Comparison of ENCODE assay signal across 9 cellular contexts in genomic region chr1:108591471-108591870, GRCh38. TPM values are rescaled to one million over a fixed set of nuclear protein-coding genes. Genes with fewer than 3 reads are reported as not detected.
DNase-seq lines count a peak whose midpoint lies in the region; FAIRE-seq and TF ChIP-seq lines count a peak whose summit lies in the region.
"Had no signal": no experiment of that assay in that cellular context is flagged by ENCODE, and none has a peak within 500 bp of the region (broad histone marks: within the 10 kb centered on the region; RNA-seq: fewer than 3 reads in every experiment).

No MANE protein-coding gene starts in this region.

- peaks cover 9% of the 10 kb centered on the region for H3K36me3 Mint-ChIP-seq in activated naive CD4-positive, alpha-beta T cell treated with anti-CD3 and anti-CD28 coated beads, Interleukin-2, amount 50 U/mL, for 24 hours
- H3K36me3 Mint-ChIP-seq in nephron (ENCODE audit: low read depth), result no peaks in the 10 kb centered on the region

- H3K4me3 ChIP-seq in endothelial cell of umbilical vein (replicated peaks in 1 of 3; ENCODE audit: insufficient read depth in 1 of 3, low read depth in 1 of 3, low read length in 3 of 3) (peak overlapping the region in 1 of 3 experiments; percentile 31), vagina (no peak overlapping the region), foreskin fibroblast (ENCODE audit: low read depth in 1 of 2, low read length in 2 of 2) (no peak overlapping the region)

- TF ChIP-seq POLR2A in endothelial cell of umbilical vein (IDR thresholded peaks at IDR 0.05; ENCODE audit: low read depth, low read length) (no peak), vagina (IDR thresholded peaks at IDR 0.05) (no peak)

- BruUV-seq in endothelial cell of umbilical vein (replicated peaks; lab: Mats Ljungman, UMichigan), result TSS peak; percentile 83

- H3K27ac Mint-ChIP-seq in activated naive CD4-positive, alpha-beta T cell treated with anti-CD3 and anti-CD28 coated beads, Interleukin-2, amount 50 U/mL, for 24 hours, result peak overlapping the region; percentile 56
- H3K27ac Mint-ChIP-seq in nephron, result peak overlapping the region; percentile 36 to 74 (median 41)

- H2AFZ ChIP-seq in endothelial cell of umbilical vein (ENCODE audit: low read depth, low read length), result no peak overlapping the region

- H3K27me3 ChIP-seq in endothelial cell of umbilical vein (ENCODE audit: control insufficient read depth in 2 of 2, insufficient read depth in 2 of 2, low read length in 2 of 2), result no peaks in the 10 kb centered on the region
- H3K27me3 ChIP-seq in vagina, result no peaks in the 10 kb centered on the region

- H3K9me3 ChIP-seq in endothelial cell of umbilical vein (replicated peaks; ENCODE audit: control insufficient read depth, insufficient read depth, low read length) (no peaks in the 10 kb centered on the region), vagina (no peaks in the 10 kb centered on the region)

- H3K27ac ChIP-seq in endothelial cell of umbilical vein (ENCODE audit: insufficient read depth, low read depth, low read length), result peak overlapping the region; percentile 94
- peak overlapping the region; percentile 17 for H3K27ac ChIP-seq in vagina
- H3K27ac ChIP-seq: KMS-11 had no signal

- H3K27me3 Mint-ChIP-seq in activated naive CD4-positive, alpha-beta T cell treated with anti-CD3 and anti-CD28 coated beads, Interleukin-2, amount 50 U/mL, for 24 hours, result no peaks in the 10 kb centered on the region
- H3K27me3 Mint-ChIP-seq in nephron (ENCODE audit: low read depth), result no peaks in the 10 kb centered on the region

- TF ChIP-seq CTCF in endothelial cell of umbilical vein (IDR thresholded peaks at IDR 0.05; ENCODE audit: extremely low read depth in 1 of 2, insufficient read depth in 1 of 2, low read depth in 1 of 2, low read length in 2 of 2) (no peak), nephron (IDR thresholded peaks at IDR 0.05; ENCODE audit: unreplicated experiment in 3 of 3) (no peak), vagina (IDR thresholded peaks at IDR 0.05) (no peak), foreskin fibroblast (IDR thresholded peaks at IDR 0.05; ENCODE audit: low read depth, low read length) (no peak)

- peaks cover 61% of the 10 kb centered on the region for H3K4me1 Mint-ChIP-seq in activated naive CD4-positive, alpha-beta T cell treated with anti-CD3 and anti-CD28 coated beads, Interleukin-2, amount 50 U/mL, for 24 hours
- peaks cover 29% of the 10 kb centered on the region for H3K4me1 Mint-ChIP-seq in nephron

- peaks cover 33% of the 10 kb centered on the region for H3K4me1 ChIP-seq in endothelial cell of umbilical vein (ENCODE audit: control insufficient read depth, extremely low read depth, insufficient read depth, low read length)
- peaks cover 36% of the 10 kb centered on the region for H3K4me1 ChIP-seq in vagina

- no peaks in the 10 kb centered on the region for H3K9me3 Mint-ChIP-seq in activated naive CD4-positive, alpha-beta T cell treated with anti-CD3 and anti-CD28 coated beads, Interleukin-2, amount 50 U/mL, for 24 hours
- no peaks in the 10 kb centered on the region for H3K9me3 Mint-ChIP-seq in nephron

- CTCF ChIA-PET in endothelial cell of umbilical vein (lab: Charles Lee), result interaction anchor here (2.5 to 3.7 kb wide), 2 partner anchors 31 to 52 kb away, joined by 17 to 21 read pairs; partner anchors contain the start of gene EEIG2

- intact Hi-C loops in endothelial cell of umbilical vein (cut with micrococcal nuclease) (loop anchor here (1.0 to 5.0 kb wide), 6 partner anchors 9 to 241 kb away; partner anchors contain the start of genes PRPF38B and STXBP3), vagina (cut with DNase I) (no loop called here)

- H3K36me3 ChIP-seq in endothelial cell of umbilical vein (ENCODE audit: control insufficient read depth in 2 of 2, extremely low read depth in 1 of 2, insufficient read depth in 2 of 2, low read length in 2 of 2), result no peaks in the 10 kb centered on the region
- H3K36me3 ChIP-seq in vagina, result no peaks in the 10 kb centered on the region

- peak overlapping the region; percentile 80 for H3K9ac ChIP-seq in endothelial cell of umbilical vein (replicated peaks; ENCODE audit: extremely low read depth, insufficient read depth, low read length)
- H3K9ac ChIP-seq: KMS-11 had no signal

- H3K79me2 ChIP-seq in endothelial cell of umbilical vein (ENCODE audit: control insufficient read depth, insufficient read depth, low read length), result no peaks in the 10 kb centered on the region

- H3K9me1 ChIP-seq in endothelial cell of umbilical vein (replicated peaks; ENCODE audit: control insufficient read depth, extremely low read depth, insufficient read depth, low read length), result no peaks in the 10 kb centered on the region

- no peaks in the 10 kb centered on the region for H4K20me1 ChIP-seq in endothelial cell of umbilical vein (replicated peaks; ENCODE audit: control insufficient read depth, extremely low read depth, insufficient read depth, low read length)

- no peak for FAIRE-seq in endothelial cell of umbilical vein (lab: Jason Lieb, UNC)

- dilution Hi-C loops in endothelial cell of umbilical vein (cut with MboI; ENCODE audit: extremely low pct_ligation_motif_present, low sequenced_read_pairs), result no loop called here

- POLR2A ChIA-PET in endothelial cell of umbilical vein (lab: Charles Lee), result no interaction called here

- DNase-seq in activated naive CD4-positive, alpha-beta T cell (lab: John Stamatoyannopoulos, UW), result no peak
- DNase-seq in endothelial cell of umbilical vein (ENCODE audit: low read depth, low spot score), result no peak
- no peak for DNase-seq in vagina (ENCODE audit: extremely low spot score in 2 of 2)
- DNase-seq in cerebellar nuclear complex (lab: John Stamatoyannopoulos, UW), result no peak
- no peak for DNase-seq in MV-4-11 (lab: John Stamatoyannopoulos, UW)
- DNase-seq in foreskin fibroblast, result no peak

- peak overlapping the region; percentile 80 for H3K4me2 ChIP-seq in endothelial cell of umbilical vein (ENCODE audit: insufficient read depth, low read length)
- H3K4me2 ChIP-seq: KMS-11 had no signal

- H3K4me3 Mint-ChIP-seq in activated naive CD4-positive, alpha-beta T cell treated with anti-CD3 and anti-CD28 coated beads, Interleukin-2, amount 50 U/mL, for 24 hours, result peak overlapping the region; percentile 0
- H3K4me3 Mint-ChIP-seq in nephron, result no peak overlapping the region

TF ChIP-seq in endothelial cell of umbilical vein, 7 proteins besides CTCF, POLR2A, EP300 and RAD21:
- TF ChIP-seq JUN (IDR thresholded peaks at IDR 0.05; ENCODE audit: borderline replicate concordance, insufficient read depth, insufficient read length, low read depth), result no peak
- TF ChIP-seq POLR2AphosphoS5 (IDR thresholded peaks at IDR 0.05; ENCODE audit: insufficient read depth, low read depth, low read length), result no peak
- TF ChIP-seq FOS (IDR thresholded peaks at IDR 0.05; ENCODE audit: borderline replicate concordance, insufficient read depth, low read length), result no peak
- TF ChIP-seq GATA2 (IDR thresholded peaks at IDR 0.05; ENCODE audit: insufficient read depth, insufficient read length, low read depth, low read length), result no peak
- no peak for TF ChIP-seq MYC (IDR thresholded peaks at IDR 0.05; ENCODE audit: low read depth, low read length)
- TF ChIP-seq MAX (IDR thresholded peaks at IDR 0.05; ENCODE audit: insufficient read depth, insufficient read length), result no peak
- no peak for TF ChIP-seq EZH2 (IDR thresholded peaks at IDR 0.05; ENCODE audit: borderline replicate concordance, low read depth, low read length, severe bottlenecking)
TF ChIP-seq in endothelial cell of umbilical vein: peak in this region for 0.

RNA-seq across cellular contexts. Expression of gene EEIG2, which starts 31.6 kb away (rescaled TPM):
- total RNA-seq in endothelial cell of umbilical vein, result 7.2 and 8.7 TPM in 2 replicates
- 2.0 and 2.5 TPM in 2 replicates for polyA plus RNA-seq in endothelial cell of umbilical vein
- polyA plus RNA-seq in endothelial cell of umbilical vein (2011; cell fraction: cytosol; rRNA removed), result 2.8 and 3.3 TPM in 2 replicates
- 6.5 and 7.4 TPM in 2 replicates for polyA plus RNA-seq in endothelial cell of umbilical vein (2011; cell fraction: nucleus; rRNA removed)
- polyA plus RNA-seq in endothelial cell of umbilical vein (2012), result 1.4 and 2.3 TPM in 2 replicates
- 4.8 and 6.2 TPM in 2 replicates for polyA minus RNA-seq in endothelial cell of umbilical vein
- polyA minus RNA-seq in endothelial cell of umbilical vein (2011; cell fraction: cytosol; rRNA and poly(A)+ RNA removed), result 80.9 TPM
- 8.4 and 12.0 TPM in 2 replicates for polyA minus RNA-seq in endothelial cell of umbilical vein (2011; cell fraction: nucleus; rRNA and poly(A)+ RNA removed)
- 11.5 TPM for total RNA-seq in vagina
